8 cellular contexts compared by ENCODE assay signal in the genomic region with DNA sequence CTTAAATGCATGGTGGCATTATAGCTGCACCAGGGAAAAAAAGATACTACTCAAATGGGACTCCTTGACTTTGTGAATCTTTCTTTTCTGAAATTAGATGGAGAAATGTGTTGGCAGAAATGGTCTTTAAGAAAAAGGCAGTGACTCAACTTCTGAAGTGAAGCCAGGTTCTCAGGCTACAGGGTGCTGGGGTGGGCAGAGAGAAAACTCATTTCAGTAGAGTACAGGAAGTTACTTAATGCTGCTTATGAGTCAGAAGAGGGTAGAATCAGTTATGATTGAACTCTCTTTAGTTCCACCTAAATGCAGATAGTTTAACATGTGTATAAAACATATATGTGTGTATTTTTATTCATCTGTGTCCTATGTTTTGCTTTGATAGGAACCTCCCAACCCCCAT.
DNase-seq lines count a peak whose midpoint lies in the region; ATAC-seq, FAIRE-seq and TF ChIP-seq lines count a peak whose summit lies in the region.

No MANE protein-coding gene starts in this region.

- ATAC-seq in right lobe of liver = peak; percentile 36 to 48 (median 40)
- ATAC-seq in HepG2 = no peak
- ATAC-seq in HG03064 (IDR thresholded peaks at IDR 0.05; ENCODE audit: low read depth, unreplicated experiment) = peak; percentile 99

- no peak overlapping the region for H3K4me2 ChIP-seq in HepG2 (ENCODE audit: low read depth, low read length)

- no peaks in the 10 kb centered on the region for H3K79me2 ChIP-seq in HepG2 (ENCODE audit: insufficient read depth, low read length)

- H3K4me3 ChIP-seq in right lobe of liver = no peak overlapping the region
- no peak overlapping the region for H3K4me3 ChIP-seq in HepG2 (replicated peaks in 1 of 3; ENCODE audit: insufficient read depth in 1 of 3, low read depth in 2 of 3, low read length in 3 of 3)
- no peak overlapping the region for H3K4me3 ChIP-seq in HAP-1

- no peak for TF ChIP-seq RAD21 in HepG2 (CRISPR knock-in tag; IDR thresholded peaks at IDR 0.05)

- H3K27ac ChIP-seq in right lobe of liver (no peak overlapping the region), HepG2 (ENCODE audit: extremely low read length, insufficient read depth, low read length) (no peak overlapping the region)

- no peak for TF ChIP-seq CTCF in right lobe of liver (IDR thresholded peaks at IDR 0.05)
- TF ChIP-seq CTCF in HepG2 (CRISPR knock-in tag; IDR thresholded peaks at IDR 0.05) = no peak
- TF ChIP-seq CTCF in type B pancreatic cell (conservative IDR thresholded peaks at IDR 0.05) = no peak

- H3K36me3 Mint-ChIP-seq in T-helper 1 cell treated with Interleukin-12 subunit alpha and Interleukin-12 subunit beta and Interleukin-4 antibody, amounts not matched to agents 30 μg/mL and 1 μg/mL, for 36 hours (ENCODE audit: low read depth) = peaks cover 5% of the 10 kb centered on the region
- H3K36me3 Mint-ChIP-seq in type B pancreatic cell = no peaks in the 10 kb centered on the region

- no peaks in the 10 kb centered on the region for H3K9me3 ChIP-seq in right lobe of liver
- no peaks in the 10 kb centered on the region for H3K9me3 ChIP-seq in HepG2 (ENCODE audit: low read length)
- H3K9me3 ChIP-seq in HAP-1 = 0 out of 2 replicates have a peak, but pooled peaks cover 3% of the 10 kb centered on the region

- H3K27me3 ChIP-seq in right lobe of liver = no peaks in the 10 kb centered on the region
- no peaks in the 10 kb centered on the region for H3K27me3 ChIP-seq in HepG2 (ENCODE audit: control insufficient read depth in 1 of 2, insufficient read depth in 2 of 2, low read length in 2 of 2)
- no peaks in the 10 kb centered on the region for H3K27me3 ChIP-seq in HAP-1 (ENCODE audit: low read depth)

- H3K9me3 Mint-ChIP-seq in T-helper 1 cell treated with Interleukin-12 subunit alpha and Interleukin-12 subunit beta and Interleukin-4 antibody, amounts not matched to agents 30 μg/mL and 1 μg/mL, for 36 hours = peaks cover 16% of the 10 kb centered on the region
- H3K9me3 Mint-ChIP-seq in type B pancreatic cell = peaks cover 4% of the 10 kb centered on the region

- TF ChIP-seq POLR2A in right lobe of liver (IDR thresholded peaks at IDR 0.05) (no peak), HepG2 (IDR thresholded peaks at IDR 0.05; ENCODE audit: insufficient read depth in 1 of 2, low read depth in 2 of 2, low read length in 2 of 2) (no peak)

- peak overlapping the region; percentile 29 for H3K4me3 Mint-ChIP-seq in T-helper 1 cell treated with Interleukin-12 subunit alpha and Interleukin-12 subunit beta and Interleukin-4 antibody, amounts not matched to agents 30 μg/mL and 1 μg/mL, for 36 hours
- no peak overlapping the region for H3K4me3 Mint-ChIP-seq in type B pancreatic cell

- in situ Hi-C loops in HepG2 (cut with HindIII; ENCODE audit: extremely low pct_ligation_motif_present, low pct_unique_long_range_greater_than_20kb) = no loop called here
- in situ Hi-C loops in HAP-1 (cut with MboI; ENCODE audit: low sequenced_read_pairs) = no loop called here

- CTCF ChIA-PET in HepG2 (lab: Yijun Ruan, JAX; ENCODE audit: low intra/inter-chr PET ratio, low total read pairs) = no interaction called here

- H3K36me3 ChIP-seq in right lobe of liver (no peaks in the 10 kb centered on the region), HepG2 (replicated peaks in 1 of 2; ENCODE audit: control insufficient read depth in 1 of 2, insufficient read depth in 2 of 2, low read length in 2 of 2) (no peaks in the 10 kb centered on the region), HAP-1 (replicated peaks) (no peaks in the 10 kb centered on the region)

- no peak for FAIRE-seq in HepG2 (lab: Jason Lieb, UNC)

- DNase-seq in right lobe of liver (no peak), HepG2 (ENCODE audit: low spot score) (no peak), type B pancreatic cell (ENCODE audit: extremely low spot score, unreplicated experiment) (no peak), HAP-1 (ENCODE audit: low spot score in 2 of 2) (no peak)
- peak; percentile 9 for DNase-seq in effector CD4-positive, alpha-beta T cell
- DNase-seq in stimulated activated CD4-positive, alpha-beta T cell treated with anti-CD3 and anti-CD28 coated beads, Interleukin-4, amount 100 ng/mL, for 48 hours (ENCODE audit: low read depth in 2 of 2) = peak; percentile 16 to 50

- no peak overlapping the region for H2AFZ ChIP-seq in HepG2 (ENCODE audit: low read length)

- TF ChIP-seq EP300 in HepG2 (IDR thresholded peaks at IDR 0.05; ENCODE audit: low read depth in 2 of 2, low read length in 2 of 2) (no peak), HepG2 (CRISPR knock-in tag; IDR thresholded peaks at IDR 0.05; ENCODE audit: borderline replicate concordance) (no peak)

- H3K27me3 Mint-ChIP-seq in T-helper 1 cell treated with Interleukin-12 subunit alpha and Interleukin-12 subunit beta and Interleukin-4 antibody, amounts not matched to agents 30 μg/mL and 1 μg/mL, for 36 hours (ENCODE audit: low read depth) = no peaks in the 10 kb centered on the region
- peaks cover 5% of the 10 kb centered on the region for H3K27me3 Mint-ChIP-seq in type B pancreatic cell

- H3K4me1 ChIP-seq in right lobe of liver (no peaks in the 10 kb centered on the region), HepG2 (ENCODE audit: insufficient read depth, low read length) (no peaks in the 10 kb centered on the region), HAP-1 (no peaks in the 10 kb centered on the region)

- H3K9ac ChIP-seq in HepG2 (ENCODE audit: insufficient read depth, low read depth, low read length) = no peak overlapping the region

- POLR2A ChIA-PET in HepG2 (lab: Yijun Ruan, JAX) = no interaction called here

- H3K27ac Mint-ChIP-seq in T-helper 1 cell treated with Interleukin-12 subunit alpha and Interleukin-12 subunit beta and Interleukin-4 antibody, amounts not matched to agents 30 μg/mL and 1 μg/mL, for 36 hours = peak overlapping the region; percentile 91
- H3K27ac Mint-ChIP-seq in type B pancreatic cell = no peak overlapping the region

- no peaks in the 10 kb centered on the region for H4K20me1 ChIP-seq in HepG2 (ENCODE audit: insufficient read depth, low read length)

- intact Hi-C loops in right lobe of liver (cut with DNase I) (no loop called here), HepG2 (cut with micrococcal nuclease; ENCODE audit: unreplicated experiment) (no loop called here)

- peaks cover 48% of the 10 kb centered on the region for H3K4me1 Mint-ChIP-seq in T-helper 1 cell treated with Interleukin-12 subunit alpha and Interleukin-12 subunit beta and Interleukin-4 antibody, amounts not matched to agents 30 μg/mL and 1 μg/mL, for 36 hours (ENCODE audit: low read depth)
- peaks cover 8% of the 10 kb centered on the region for H3K4me1 Mint-ChIP-seq in type B pancreatic cell (ENCODE audit: unreplicated experiment)

- no TSS peak for BruUV-seq in HepG2 (replicated peaks; lab: Mats Ljungman, UMichigan)

TF ChIP-seq in HepG2, 621 proteins besides CTCF, POLR2A, EP300 and RAD21 (continues in another document):
- no peak for TF ChIP-seq SATB2 (CRISPR knock-in tag; IDR thresholded peaks at IDR 0.05)
- TF ChIP-seq ZNF20 (CRISPR knock-in tag; IDR thresholded peaks at IDR 0.05) = no peak
- TF ChIP-seq, protein P1, sequence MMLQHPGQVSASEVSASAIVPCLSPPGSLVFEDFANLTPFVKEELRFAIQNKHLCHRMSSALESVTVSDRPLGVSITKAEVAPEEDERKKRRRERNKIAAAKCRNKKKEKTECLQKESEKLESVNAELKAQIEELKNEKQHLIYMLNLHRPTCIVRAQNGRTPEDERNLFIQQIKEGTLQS (CRISPR knock-in tag; IDR thresholded peaks at IDR 0.05) = no peak
- TF ChIP-seq, protein P2, sequence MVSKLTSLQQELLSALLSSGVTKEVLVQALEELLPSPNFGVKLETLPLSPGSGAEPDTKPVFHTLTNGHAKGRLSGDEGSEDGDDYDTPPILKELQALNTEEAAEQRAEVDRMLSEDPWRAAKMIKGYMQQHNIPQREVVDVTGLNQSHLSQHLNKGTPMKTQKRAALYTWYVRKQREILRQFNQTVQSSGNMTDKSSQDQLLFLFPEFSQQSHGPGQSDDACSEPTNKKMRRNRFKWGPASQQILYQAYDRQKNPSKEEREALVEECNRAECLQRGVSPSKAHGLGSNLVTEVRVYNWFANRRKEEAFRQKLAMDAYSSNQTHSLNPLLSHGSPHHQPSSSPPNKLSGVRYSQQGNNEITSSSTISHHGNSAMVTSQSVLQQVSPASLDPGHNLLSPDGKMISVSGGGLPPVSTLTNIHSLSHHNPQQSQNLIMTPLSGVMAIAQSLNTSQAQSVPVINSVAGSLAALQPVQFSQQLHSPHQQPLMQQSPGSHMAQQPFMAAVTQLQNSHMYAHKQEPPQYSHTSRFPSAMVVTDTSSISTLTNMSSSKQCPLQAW (CRISPR knock-in tag; IDR thresholded peaks at IDR 0.05) = no peak
- no peak for TF ChIP-seq CCDC6 (CRISPR knock-in tag; IDR thresholded peaks at IDR 0.05)
- no peak for TF ChIP-seq ZNF749 (CRISPR knock-in tag; IDR thresholded peaks at IDR 0.05; ENCODE audit: borderline replicate concordance)
- no peak for TF ChIP-seq ZNF335 (CRISPR knock-in tag; IDR thresholded peaks at IDR 0.05)
- TF ChIP-seq, protein P3, sequence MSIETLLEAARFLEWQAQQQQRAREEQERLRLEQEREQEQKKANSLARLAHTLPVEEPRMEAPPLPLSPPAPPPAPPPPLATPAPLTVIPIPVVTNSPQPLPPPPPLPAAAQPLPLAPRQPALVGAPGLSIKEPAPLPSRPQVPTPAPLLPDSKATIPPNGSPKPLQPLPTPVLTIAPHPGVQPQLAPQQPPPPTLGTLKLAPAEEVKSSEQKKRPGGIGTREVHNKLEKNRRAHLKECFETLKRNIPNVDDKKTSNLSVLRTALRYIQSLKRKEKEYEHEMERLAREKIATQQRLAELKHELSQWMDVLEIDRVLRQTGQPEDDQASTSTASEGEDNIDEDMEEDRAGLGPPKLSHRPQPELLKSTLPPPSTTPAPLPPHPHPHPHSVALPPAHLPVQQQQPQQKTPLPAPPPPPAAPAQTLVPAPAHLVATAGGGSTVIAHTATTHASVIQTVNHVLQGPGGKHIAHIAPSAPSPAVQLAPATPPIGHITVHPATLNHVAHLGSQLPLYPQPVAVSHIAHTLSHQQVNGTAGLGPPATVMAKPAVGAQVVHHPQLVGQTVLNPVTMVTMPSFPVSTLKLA (IDR thresholded peaks at IDR 0.05) = no peak
- no peak for TF ChIP-seq TOPORS (CRISPR knock-in tag; IDR thresholded peaks at IDR 0.05)
- TF ChIP-seq MAFG (CRISPR knock-in tag; IDR thresholded peaks at IDR 0.05) = no peak
- TF ChIP-seq, protein P4, sequence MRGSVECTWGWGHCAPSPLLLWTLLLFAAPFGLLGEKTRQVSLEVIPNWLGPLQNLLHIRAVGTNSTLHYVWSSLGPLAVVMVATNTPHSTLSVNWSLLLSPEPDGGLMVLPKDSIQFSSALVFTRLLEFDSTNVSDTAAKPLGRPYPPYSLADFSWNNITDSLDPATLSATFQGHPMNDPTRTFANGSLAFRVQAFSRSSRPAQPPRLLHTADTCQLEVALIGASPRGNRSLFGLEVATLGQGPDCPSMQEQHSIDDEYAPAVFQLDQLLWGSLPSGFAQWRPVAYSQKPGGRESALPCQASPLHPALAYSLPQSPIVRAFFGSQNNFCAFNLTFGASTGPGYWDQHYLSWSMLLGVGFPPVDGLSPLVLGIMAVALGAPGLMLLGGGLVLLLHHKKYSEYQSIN (CRISPR knock-in tag; IDR thresholded peaks at IDR 0.05; ENCODE audit: borderline replicate concordance) = no peak

Comparison
In these comparisons a context has a peak if more than half of its experiments do, and no peak if none do; other contexts are left out.
1. DNase-seq: peak in effector CD4-positive, alpha-beta T cell (single experiment) and stimulated activated CD4-positive, alpha-beta T cell treated with anti-CD3 and anti-CD28 coated beads, Interleukin-4, amount 100 ng/mL, for 48 hours (2 of 2); none in right lobe of liver (0 of 3), HepG2 (single experiment), type B pancreatic cell (single experiment) and HAP-1 (0 of 2).